1 cellular context compared by ENCODE assay signal in genomic region chr6:45377555-45378323, GRCh38.
TF ChIP-seq lines count a peak whose summit lies in the region.

TSS of gene SUPT3H (minus strand) at chr6:45377934.

TF ChIP-seq in K562, 482 proteins besides CTCF, POLR2A, EP300 and RAD21 (continued from another document and continues in another):
- no peak for TF ChIP-seq ZNF318 (IDR thresholded peaks at IDR 0.05; ENCODE audit: borderline replicate concordance in 1 of 2, low read depth in 1 of 2)
- TF ChIP-seq FOXP1 (CRISPR knock-in tag; IDR thresholded peaks at IDR 0.05), result peak; percentile 59
- TF ChIP-seq DNMT1 (IDR thresholded peaks at IDR 0.05), result no peak
- peak; percentile 99 for TF ChIP-seq ZFX (CRISPR knock-in tag; IDR thresholded peaks at IDR 0.05)
- peak; percentile 11 to 75; a peak in 2 of 4 replicates for TF ChIP-seq MLLT1 (IDR thresholded peaks at IDR 0.05)
- peak in 1 of 2 experiments; percentile 62; a peak in 2 of 4 replicates for TF ChIP-seq BCLAF1 (IDR thresholded peaks at IDR 0.05; ENCODE audit: borderline replicate concordance in 1 of 2, control insufficient read depth in 1 of 2, low read depth in 2 of 2, low read length in 1 of 2)
- TF ChIP-seq KDM1A (IDR thresholded peaks at IDR 0.05), result peak; percentile 54 to 81; a peak in 3 of 4 replicates
- 0 out of 2 replicates have a peak, but pooled peaks have one; percentile 4 for TF ChIP-seq HMGXB4 (CRISPR knock-in tag; IDR thresholded peaks at IDR 0.05)
- 0 out of 2 replicates have a peak, but pooled peaks have one; percentile 2 for TF ChIP-seq MAFK (IDR thresholded peaks at IDR 0.05; ENCODE audit: low read length)
- TF ChIP-seq RCOR1 (IDR thresholded peaks at IDR 0.05; ENCODE audit: borderline replicate concordance in 1 of 2, low read depth in 2 of 2, low read length in 2 of 2), result no peak; a peak in 1 of 4 replicates
- no peak for TF ChIP-seq PHB (CRISPR knock-in tag; IDR thresholded peaks at IDR 0.05)
- TF ChIP-seq MAZ (CRISPR knock-in tag; conservative IDR thresholded peaks at IDR 0.05 in 1 of 2, IDR thresholded peaks at IDR 0.05 in 1 of 2), result peak; percentile 93 to 94
- TF ChIP-seq ZMIZ1 (IDR thresholded peaks at IDR 0.05; ENCODE audit: low read depth in 2 of 2, low read length in 2 of 2), result peak in 1 of 2 experiments; percentile 18; a peak in 1 of 4 replicates
- TF ChIP-seq TAF9B (IDR thresholded peaks at IDR 0.05; ENCODE audit: partially characterized antibody), result peak; percentile 64
- 0 out of 2 replicates have a peak, but pooled peaks have one; percentile 50 for TF ChIP-seq ZHX1 (conservative IDR thresholded peaks at IDR 0.05; ENCODE audit: low read length)
- no peak for TF ChIP-seq CBFA2T2 (conservative IDR thresholded peaks at IDR 0.05)
- no peak for TF ChIP-seq ZNF280A (IDR thresholded peaks at IDR 0.05; ENCODE audit: low read depth, partially characterized antibody)
- peak; percentile 25 for TF ChIP-seq BRD9 (IDR thresholded peaks at IDR 0.05; ENCODE audit: low read depth, partially characterized antibody)
- TF ChIP-seq CBX3 (IDR thresholded peaks at IDR 0.05; ENCODE audit: borderline replicate concordance in 1 of 2, low read length in 2 of 2), result no peak
- peak; percentile 90 for TF ChIP-seq L3MBTL2 (IDR thresholded peaks at IDR 0.05)
- peak; percentile 92 for TF ChIP-seq KDM5B (IDR thresholded peaks at IDR 0.05; ENCODE audit: insufficient replicate concordance, low read depth, low read length)
- peak; percentile 100 for TF ChIP-seq RBFOX2 (IDR thresholded peaks at IDR 0.05; ENCODE audit: low read depth, low read length)
- peak; percentile 91 for TF ChIP-seq CCNT2 (IDR thresholded peaks at IDR 0.05; ENCODE audit: borderline replicate concordance, extremely low read depth, insufficient read length, low read depth, low read length)
- no peak for TF ChIP-seq ZNF146 (CRISPR knock-in tag; IDR thresholded peaks at IDR 0.05; ENCODE audit: unreplicated experiment)
- peak; percentile 6; the same call in 1 of the 2 replicates for TF ChIP-seq ZNF384 (IDR thresholded peaks at IDR 0.05; ENCODE audit: low read depth, low read length)
- TF ChIP-seq BHLHE40 (IDR thresholded peaks at IDR 0.05; ENCODE audit: low read length), result peak; percentile 32; the same call in 1 of the 2 replicates
- TF ChIP-seq E2F5 (CRISPR knock-in tag; IDR thresholded peaks at IDR 0.05), result no peak; the same call in 1 of the 2 replicates
- 0 out of 2 replicates have a peak, but pooled peaks have one; percentile 55 for TF ChIP-seq TOE1 (IDR thresholded peaks at IDR 0.05; ENCODE audit: borderline replicate concordance)
- no peak for TF ChIP-seq TOE1 (CRISPR knock-in tag; IDR thresholded peaks at IDR 0.05; ENCODE audit: borderline replicate concordance, low read depth)
- peak; percentile 62 for TF ChIP-seq ETV5 (CRISPR knock-in tag; IDR thresholded peaks at IDR 0.05; ENCODE audit: low read depth)
